ENCODE assay signal across 1 cellular context in the genomic region with DNA sequence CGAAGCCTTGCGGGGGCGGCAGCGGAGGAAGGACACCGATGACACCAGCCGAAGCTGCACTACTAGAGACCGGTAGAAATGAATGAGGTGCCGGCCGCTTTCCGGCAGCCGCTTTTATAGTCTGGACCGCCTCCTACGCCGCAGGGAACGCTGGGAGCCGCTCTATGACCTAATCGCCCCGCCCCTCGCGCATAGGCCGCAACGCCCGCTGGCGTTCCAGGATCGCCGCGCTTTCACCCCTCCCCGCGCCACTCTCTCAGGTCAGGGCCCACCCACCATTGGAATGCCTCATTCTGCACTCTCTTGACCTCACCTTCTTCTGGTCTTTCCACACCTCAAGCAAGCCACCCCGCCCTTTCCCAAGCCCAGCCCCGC.
A peak's percentile ranks its signal among the peaks of the same experiment; 100 is the strongest.
TF ChIP-seq lines count a peak whose summit lies in the region.

A gene (minus strand): TSS at position 89 of the 375 bp plus-strand sequence. CDS start 170 bp downstream, outside the sequence.

TF ChIP-seq in GM12878, 131 proteins besides CTCF, POLR2A, EP300 and RAD21 (continued from another document and continues in another):
- TF ChIP-seq, protein P1, sequence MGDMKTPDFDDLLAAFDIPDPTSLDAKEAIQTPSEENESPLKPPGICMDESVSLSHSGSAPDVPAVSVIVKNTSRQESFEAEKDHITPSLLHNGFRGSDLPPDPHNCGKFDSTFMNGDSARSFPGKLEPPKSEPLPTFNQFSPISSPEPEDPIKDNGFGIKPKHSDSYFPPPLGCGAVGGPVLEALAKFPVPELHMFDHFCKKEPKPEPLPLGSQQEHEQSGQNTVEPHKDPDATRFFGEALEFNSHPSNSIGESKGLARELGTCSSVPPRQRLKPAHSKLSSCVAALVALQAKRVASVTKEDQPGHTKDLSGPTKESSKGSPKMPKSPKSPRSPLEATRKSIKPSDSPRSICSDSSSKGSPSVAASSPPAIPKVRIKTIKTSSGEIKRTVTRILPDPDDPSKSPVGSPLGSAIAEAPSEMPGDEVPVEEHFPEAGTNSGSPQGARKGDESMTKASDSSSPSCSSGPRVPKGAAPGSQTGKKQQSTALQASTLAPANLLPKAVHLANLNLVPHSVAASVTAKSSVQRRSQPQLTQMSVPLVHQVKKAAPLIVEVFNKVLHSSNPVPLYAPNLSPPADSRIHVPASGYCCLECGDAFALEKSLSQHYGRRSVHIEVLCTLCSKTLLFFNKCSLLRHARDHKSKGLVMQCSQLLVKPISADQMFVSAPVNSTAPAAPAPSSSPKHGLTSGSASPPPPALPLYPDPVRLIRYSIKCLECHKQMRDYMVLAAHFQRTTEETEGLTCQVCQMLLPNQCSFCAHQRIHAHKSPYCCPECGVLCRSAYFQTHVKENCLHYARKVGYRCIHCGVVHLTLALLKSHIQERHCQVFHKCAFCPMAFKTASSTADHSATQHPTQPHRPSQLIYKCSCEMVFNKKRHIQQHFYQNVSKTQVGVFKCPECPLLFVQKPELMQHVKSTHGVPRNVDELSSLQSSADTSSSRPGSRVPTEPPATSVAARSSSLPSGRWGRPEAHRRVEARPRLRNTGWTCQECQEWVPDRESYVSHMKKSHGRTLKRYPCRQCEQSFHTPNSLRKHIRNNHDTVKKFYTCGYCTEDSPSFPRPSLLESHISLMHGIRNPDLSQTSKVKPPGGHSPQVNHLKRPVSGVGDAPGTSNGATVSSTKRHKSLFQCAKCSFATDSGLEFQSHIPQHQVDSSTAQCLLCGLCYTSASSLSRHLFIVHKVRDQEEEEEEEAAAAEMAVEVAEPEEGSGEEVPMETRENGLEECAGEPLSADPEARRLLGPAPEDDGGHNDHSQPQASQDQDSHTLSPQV (IDR thresholded peaks at IDR 0.05), result no peak
- TF ChIP-seq JUND (IDR thresholded peaks at IDR 0.05; ENCODE audit: low read depth, low read length), result no peak
- TF ChIP-seq, protein P2, sequence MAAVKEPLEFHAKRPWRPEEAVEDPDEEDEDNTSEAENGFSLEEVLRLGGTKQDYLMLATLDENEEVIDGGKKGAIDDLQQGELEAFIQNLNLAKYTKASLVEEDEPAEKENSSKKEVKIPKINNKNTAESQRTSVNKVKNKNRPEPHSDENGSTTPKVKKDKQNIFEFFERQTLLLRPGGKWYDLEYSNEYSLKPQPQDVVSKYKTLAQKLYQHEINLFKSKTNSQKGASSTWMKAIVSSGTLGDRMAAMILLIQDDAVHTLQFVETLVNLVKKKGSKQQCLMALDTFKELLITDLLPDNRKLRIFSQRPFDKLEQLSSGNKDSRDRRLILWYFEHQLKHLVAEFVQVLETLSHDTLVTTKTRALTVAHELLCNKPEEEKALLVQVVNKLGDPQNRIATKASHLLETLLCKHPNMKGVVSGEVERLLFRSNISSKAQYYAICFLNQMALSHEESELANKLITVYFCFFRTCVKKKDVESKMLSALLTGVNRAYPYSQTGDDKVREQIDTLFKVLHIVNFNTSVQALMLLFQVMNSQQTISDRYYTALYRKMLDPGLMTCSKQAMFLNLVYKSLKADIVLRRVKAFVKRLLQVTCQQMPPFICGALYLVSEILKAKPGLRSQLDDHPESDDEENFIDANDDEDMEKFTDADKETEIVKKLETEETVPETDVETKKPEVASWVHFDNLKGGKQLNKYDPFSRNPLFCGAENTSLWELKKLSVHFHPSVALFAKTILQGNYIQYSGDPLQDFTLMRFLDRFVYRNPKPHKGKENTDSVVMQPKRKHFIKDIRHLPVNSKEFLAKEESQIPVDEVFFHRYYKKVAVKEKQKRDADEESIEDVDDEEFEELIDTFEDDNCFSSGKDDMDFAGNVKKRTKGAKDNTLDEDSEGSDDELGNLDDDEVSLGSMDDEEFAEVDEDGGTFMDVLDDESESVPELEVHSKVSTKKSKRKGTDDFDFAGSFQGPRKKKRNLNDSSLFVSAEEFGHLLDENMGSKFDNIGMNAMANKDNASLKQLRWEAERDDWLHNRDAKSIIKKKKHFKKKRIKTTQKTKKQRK (IDR thresholded peaks at IDR 0.05; ENCODE audit: low read depth, low read length), result no peak
- no peak for TF ChIP-seq SUZ12 (IDR thresholded peaks at IDR 0.05; ENCODE audit: unreplicated experiment)
- peak; percentile 72 for TF ChIP-seq KLF5 (IDR thresholded peaks at IDR 0.05; ENCODE audit: partially characterized antibody)
- TF ChIP-seq POLR2AphosphoS5 (IDR thresholded peaks at IDR 0.05; ENCODE audit: low read length), result peak; percentile 99
- TF ChIP-seq TCF12 (IDR thresholded peaks at IDR 0.05; ENCODE audit: low read depth, low read length), result peak; percentile 89; the same call in 1 of the 2 replicates
- TF ChIP-seq BHLHE40 (IDR thresholded peaks at IDR 0.05; ENCODE audit: borderline replicate concordance in 1 of 2, low read depth in 2 of 2, low read length in 1 of 2), result no peak
- TF ChIP-seq RUNX3 (IDR thresholded peaks at IDR 0.05; ENCODE audit: low read length), result peak; percentile 67
- TF ChIP-seq, protein P3, sequence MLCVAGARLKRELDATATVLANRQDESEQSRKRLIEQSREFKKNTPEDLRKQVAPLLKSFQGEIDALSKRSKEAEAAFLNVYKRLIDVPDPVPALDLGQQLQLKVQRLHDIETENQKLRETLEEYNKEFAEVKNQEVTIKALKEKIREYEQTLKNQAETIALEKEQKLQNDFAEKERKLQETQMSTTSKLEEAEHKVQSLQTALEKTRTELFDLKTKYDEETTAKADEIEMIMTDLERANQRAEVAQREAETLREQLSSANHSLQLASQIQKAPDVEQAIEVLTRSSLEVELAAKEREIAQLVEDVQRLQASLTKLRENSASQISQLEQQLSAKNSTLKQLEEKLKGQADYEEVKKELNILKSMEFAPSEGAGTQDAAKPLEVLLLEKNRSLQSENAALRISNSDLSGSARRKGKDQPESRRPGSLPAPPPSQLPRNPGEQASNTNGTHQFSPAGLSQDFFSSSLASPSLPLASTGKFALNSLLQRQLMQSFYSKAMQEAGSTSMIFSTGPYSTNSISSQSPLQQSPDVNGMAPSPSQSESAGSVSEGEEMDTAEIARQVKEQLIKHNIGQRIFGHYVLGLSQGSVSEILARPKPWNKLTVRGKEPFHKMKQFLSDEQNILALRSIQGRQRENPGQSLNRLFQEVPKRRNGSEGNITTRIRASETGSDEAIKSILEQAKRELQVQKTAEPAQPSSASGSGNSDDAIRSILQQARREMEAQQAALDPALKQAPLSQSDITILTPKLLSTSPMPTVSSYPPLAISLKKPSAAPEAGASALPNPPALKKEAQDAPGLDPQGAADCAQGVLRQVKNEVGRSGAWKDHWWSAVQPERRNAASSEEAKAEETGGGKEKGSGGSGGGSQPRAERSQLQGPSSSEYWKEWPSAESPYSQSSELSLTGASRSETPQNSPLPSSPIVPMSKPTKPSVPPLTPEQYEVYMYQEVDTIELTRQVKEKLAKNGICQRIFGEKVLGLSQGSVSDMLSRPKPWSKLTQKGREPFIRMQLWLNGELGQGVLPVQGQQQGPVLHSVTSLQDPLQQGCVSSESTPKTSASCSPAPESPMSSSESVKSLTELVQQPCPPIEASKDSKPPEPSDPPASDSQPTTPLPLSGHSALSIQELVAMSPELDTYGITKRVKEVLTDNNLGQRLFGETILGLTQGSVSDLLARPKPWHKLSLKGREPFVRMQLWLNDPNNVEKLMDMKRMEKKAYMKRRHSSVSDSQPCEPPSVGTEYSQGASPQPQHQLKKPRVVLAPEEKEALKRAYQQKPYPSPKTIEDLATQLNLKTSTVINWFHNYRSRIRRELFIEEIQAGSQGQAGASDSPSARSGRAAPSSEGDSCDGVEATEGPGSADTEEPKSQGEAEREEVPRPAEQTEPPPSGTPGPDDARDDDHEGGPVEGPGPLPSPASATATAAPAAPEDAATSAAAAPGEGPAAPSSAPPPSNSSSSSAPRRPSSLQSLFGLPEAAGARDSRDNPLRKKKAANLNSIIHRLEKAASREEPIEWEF (IDR thresholded peaks at IDR 0.05; ENCODE audit: insufficient replicate concordance, low read depth, low read length), result no peak
- TF ChIP-seq STAT3 (IDR thresholded peaks at IDR 0.05; ENCODE audit: low read depth, low read length), result no peak
- no peak for TF ChIP-seq BRCA1 (IDR thresholded peaks at IDR 0.05; ENCODE audit: low read depth, low read length)
- TF ChIP-seq, protein P4, sequence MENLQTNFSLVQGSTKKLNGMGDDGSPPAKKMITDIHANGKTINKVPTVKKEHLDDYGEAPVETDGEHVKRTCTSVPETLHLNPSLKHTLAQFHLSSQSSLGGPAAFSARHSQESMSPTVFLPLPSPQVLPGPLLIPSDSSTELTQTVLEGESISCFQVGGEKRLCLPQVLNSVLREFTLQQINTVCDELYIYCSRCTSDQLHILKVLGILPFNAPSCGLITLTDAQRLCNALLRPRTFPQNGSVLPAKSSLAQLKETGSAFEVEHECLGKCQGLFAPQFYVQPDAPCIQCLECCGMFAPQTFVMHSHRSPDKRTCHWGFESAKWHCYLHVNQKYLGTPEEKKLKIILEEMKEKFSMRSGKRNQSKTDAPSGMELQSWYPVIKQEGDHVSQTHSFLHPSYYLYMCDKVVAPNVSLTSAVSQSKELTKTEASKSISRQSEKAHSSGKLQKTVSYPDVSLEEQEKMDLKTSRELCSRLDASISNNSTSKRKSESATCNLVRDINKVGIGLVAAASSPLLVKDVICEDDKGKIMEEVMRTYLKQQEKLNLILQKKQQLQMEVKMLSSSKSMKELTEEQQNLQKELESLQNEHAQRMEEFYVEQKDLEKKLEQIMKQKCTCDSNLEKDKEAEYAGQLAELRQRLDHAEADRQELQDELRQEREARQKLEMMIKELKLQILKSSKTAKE (IDR thresholded peaks at IDR 0.05; ENCODE audit: low read depth, poor library complexity, severe bottlenecking), result no peak
- no peak for TF ChIP-seq CHD4 (IDR thresholded peaks at IDR 0.05)
- TF ChIP-seq MYB (IDR thresholded peaks at IDR 0.05; ENCODE audit: borderline replicate concordance, low read depth, low read length), result no peak
- TF ChIP-seq ZNF274 (IDR thresholded peaks at IDR 0.05; ENCODE audit: insufficient read depth, insufficient read length), result no peak
- TF ChIP-seq ZNF622 (IDR thresholded peaks at IDR 0.05), result no peak
- no peak; the same call in 1 of the 2 replicates for TF ChIP-seq CHD1 (IDR thresholded peaks at IDR 0.05; ENCODE audit: low read depth, low read length)
- TF ChIP-seq GATAD2B (conservative IDR thresholded peaks at IDR 0.05; ENCODE audit: low read depth), result no peak
- peak; percentile 33; the same call in 1 of the 2 replicates for TF ChIP-seq PAX5 (IDR thresholded peaks at IDR 0.05; ENCODE audit: borderline replicate concordance, low read depth, low read length)
- no peak for TF ChIP-seq MTA3 (IDR thresholded peaks at IDR 0.05; ENCODE audit: borderline replicate concordance, low read length)
- peak; percentile 99 for TF ChIP-seq SMAD5 (IDR thresholded peaks at IDR 0.05; ENCODE audit: low read depth)
- TF ChIP-seq, protein P5, sequence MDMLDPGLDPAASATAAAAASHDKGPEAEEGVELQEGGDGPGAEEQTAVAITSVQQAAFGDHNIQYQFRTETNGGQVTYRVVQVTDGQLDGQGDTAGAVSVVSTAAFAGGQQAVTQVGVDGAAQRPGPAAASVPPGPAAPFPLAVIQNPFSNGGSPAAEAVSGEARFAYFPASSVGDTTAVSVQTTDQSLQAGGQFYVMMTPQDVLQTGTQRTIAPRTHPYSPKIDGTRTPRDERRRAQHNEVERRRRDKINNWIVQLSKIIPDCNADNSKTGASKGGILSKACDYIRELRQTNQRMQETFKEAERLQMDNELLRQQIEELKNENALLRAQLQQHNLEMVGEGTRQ (IDR thresholded peaks at IDR 0.05; ENCODE audit: borderline replicate concordance, low read depth, low read length), result no peak
- TF ChIP-seq IKZF2 (IDR thresholded peaks at IDR 0.05), result no peak
- TF ChIP-seq TARDBP (IDR thresholded peaks at IDR 0.05; ENCODE audit: borderline replicate concordance), result no peak; the same call in 1 of the 2 replicates
- TF ChIP-seq, protein P6, sequence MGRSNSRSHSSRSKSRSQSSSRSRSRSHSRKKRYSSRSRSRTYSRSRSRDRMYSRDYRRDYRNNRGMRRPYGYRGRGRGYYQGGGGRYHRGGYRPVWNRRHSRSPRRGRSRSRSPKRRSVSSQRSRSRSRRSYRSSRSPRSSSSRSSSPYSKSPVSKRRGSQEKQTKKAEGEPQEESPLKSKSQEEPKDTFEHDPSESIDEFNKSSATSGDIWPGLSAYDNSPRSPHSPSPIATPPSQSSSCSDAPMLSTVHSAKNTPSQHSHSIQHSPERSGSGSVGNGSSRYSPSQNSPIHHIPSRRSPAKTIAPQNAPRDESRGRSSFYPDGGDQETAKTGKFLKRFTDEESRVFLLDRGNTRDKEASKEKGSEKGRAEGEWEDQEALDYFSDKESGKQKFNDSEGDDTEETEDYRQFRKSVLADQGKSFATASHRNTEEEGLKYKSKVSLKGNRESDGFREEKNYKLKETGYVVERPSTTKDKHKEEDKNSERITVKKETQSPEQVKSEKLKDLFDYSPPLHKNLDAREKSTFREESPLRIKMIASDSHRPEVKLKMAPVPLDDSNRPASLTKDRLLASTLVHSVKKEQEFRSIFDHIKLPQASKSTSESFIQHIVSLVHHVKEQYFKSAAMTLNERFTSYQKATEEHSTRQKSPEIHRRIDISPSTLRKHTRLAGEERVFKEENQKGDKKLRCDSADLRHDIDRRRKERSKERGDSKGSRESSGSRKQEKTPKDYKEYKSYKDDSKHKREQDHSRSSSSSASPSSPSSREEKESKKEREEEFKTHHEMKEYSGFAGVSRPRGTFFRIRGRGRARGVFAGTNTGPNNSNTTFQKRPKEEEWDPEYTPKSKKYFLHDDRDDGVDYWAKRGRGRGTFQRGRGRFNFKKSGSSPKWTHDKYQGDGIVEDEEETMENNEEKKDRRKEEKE (IDR thresholded peaks at IDR 0.05), result no peak
- TF ChIP-seq SMC3 (IDR thresholded peaks at IDR 0.05; ENCODE audit: borderline replicate concordance, low read length), result no peak
- TF ChIP-seq, protein P7, sequence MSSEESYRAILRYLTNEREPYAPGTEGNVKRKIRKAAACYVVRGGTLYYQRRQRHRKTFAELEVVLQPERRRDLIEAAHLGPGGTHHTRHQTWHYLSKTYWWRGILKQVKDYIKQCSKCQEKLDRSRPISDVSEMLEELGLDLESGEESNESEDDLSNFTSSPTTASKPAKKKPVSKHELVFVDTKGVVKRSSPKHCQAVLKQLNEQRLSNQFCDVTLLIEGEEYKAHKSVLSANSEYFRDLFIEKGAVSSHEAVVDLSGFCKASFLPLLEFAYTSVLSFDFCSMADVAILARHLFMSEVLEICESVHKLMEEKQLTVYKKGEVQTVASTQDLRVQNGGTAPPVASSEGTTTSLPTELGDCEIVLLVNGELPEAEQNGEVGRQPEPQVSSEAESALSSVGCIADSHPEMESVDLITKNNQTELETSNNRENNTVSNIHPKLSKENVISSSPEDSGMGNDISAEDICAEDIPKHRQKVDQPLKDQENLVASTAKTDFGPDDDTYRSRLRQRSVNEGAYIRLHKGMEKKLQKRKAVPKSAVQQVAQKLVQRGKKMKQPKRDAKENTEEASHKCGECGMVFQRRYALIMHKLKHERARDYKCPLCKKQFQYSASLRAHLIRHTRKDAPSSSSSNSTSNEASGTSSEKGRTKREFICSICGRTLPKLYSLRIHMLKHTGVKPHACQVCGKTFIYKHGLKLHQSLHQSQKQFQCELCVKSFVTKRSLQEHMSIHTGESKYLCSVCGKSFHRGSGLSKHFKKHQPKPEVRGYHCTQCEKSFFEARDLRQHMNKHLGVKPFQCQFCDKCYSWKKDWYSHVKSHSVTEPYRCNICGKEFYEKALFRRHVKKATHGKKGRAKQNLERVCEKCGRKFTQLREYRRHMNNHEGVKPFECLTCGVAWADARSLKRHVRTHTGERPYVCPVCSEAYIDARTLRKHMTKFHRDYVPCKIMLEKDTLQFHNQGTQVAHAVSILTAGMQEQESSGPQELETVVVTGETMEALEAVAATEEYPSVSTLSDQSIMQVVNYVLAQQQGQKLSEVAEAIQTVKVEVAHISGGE (CRISPR knock-in tag; IDR thresholded peaks at IDR 0.05), result 0 out of 2 replicates have a peak, but pooled peaks have one; percentile 8
- no peak for TF ChIP-seq ZZZ3 (IDR thresholded peaks at IDR 0.05; ENCODE audit: control insufficient read depth, insufficient read length, low read depth)
